ENCODE assay signal across 8 cellular contexts in genomic region chr1:1959840-1960479, GRCh38.
A peak's percentile ranks its signal among the peaks of the same experiment; 100 is the strongest.
DNase-seq lines count a peak whose midpoint lies in the region; ATAC-seq lines count a peak whose summit lies in the region.

No MANE protein-coding gene starts in this region.

- ATAC-seq in HG03175 (IDR thresholded peaks at IDR 0.05; ENCODE audit: unreplicated experiment) = no peak

- peak; percentile 26 for DNase-seq in NK-92 treated with Interleukin-12 subunit alpha and Interleukin-12 subunit beta, amount 100 ng/mL, for 24 hours (lab: John Stamatoyannopoulos, UW)
- DNase-seq in NK-92 (lab: John Stamatoyannopoulos, UW; ENCODE audit: unreplicated experiment) = no peak
- DNase-seq in NCI-H2196 treated with DMSO at 0.1 percent for 48 hours (lab: John Stamatoyannopoulos, UW; ENCODE audit: unreplicated experiment) = peak; percentile 83
- DNase-seq in activated CD4-positive, CD25-positive, alpha-beta regulatory T cell treated with anti-CD3 and anti-CD28 coated beads, Interleukin-2, amount 50 U/mL, for 72 hours = peak; percentile 69
- DNase-seq in cerebellar nuclear complex (lab: John Stamatoyannopoulos, UW) = peak; percentile 66 to 92
- peak; percentile 24 for DNase-seq in kidney glomerular epithelial cell (lab: John Stamatoyannopoulos, UW)
- DNase-seq in stimulated activated CD4-positive, alpha-beta T cell treated with anti-CD3 and anti-CD28 coated beads, Interleukin-2, amount 100 ng/mL, for 48 hours = peak; percentile 80 to 85
